In genomic region chr21:37546949-37547614, GRCh38 we compare ENCODE assay signal across 14 cellular contexts.
A peak's percentile ranks its signal among the peaks of the same experiment; 100 is the strongest.
DNase-seq lines count a peak whose midpoint lies in the region; ATAC-seq, FAIRE-seq and TF ChIP-seq lines count a peak whose summit lies in the region.
"Had no signal": no experiment of that assay in that cellular context is flagged by ENCODE, and none has a peak within 500 bp of the region (broad histone marks: within the 10 kb centered on the region; RNA-seq: fewer than 3 reads in every experiment).

No MANE protein-coding gene starts in this region.

- H3K4me2 ChIP-seq in K562 (ENCODE audit: insufficient read depth, low read length) = peak overlapping the region; percentile 28; the same call in 1 of the 2 replicates

- H3K4me3 ChIP-seq in K562 = no peak overlapping the region
- H3K4me3 ChIP-seq: body of pancreas had no signal

- no peak for TF ChIP-seq POLR2A in K562 (conservative IDR thresholded peaks at IDR 0.05)

- no peaks in the 10 kb centered on the region for H3K36me3 ChIP-seq in K562 (ENCODE audit: control insufficient read depth, insufficient read depth, low read length)

- peak; percentile 81 for TF ChIP-seq EP300 in Ishikawa (IDR thresholded peaks at IDR 0.05; ENCODE audit: borderline replicate concordance)
- no peak; the same call in 1 of the 2 replicates for TF ChIP-seq EP300 in K562 (IDR thresholded peaks at IDR 0.05; ENCODE audit: low read length)

- H3K4me1 ChIP-seq in K562 (replicated peaks in 1 of 2; ENCODE audit: control insufficient read depth in 2 of 2, insufficient read depth in 2 of 2, low read length in 2 of 2) = peaks cover 26 to 38% of the 10 kb centered on the region in 2 experiments

- DNase-seq in DMS153 (lab: John Stamatoyannopoulos, UW) (peak; percentile 3), K562 (ENCODE audit: extremely low read depth in 1 of 4, low spot score in 3 of 4) (peak in 1 of 4 experiments; percentile 57), activated gamma-delta T cell (lab: John Stamatoyannopoulos, UW) (no peak)
- no peak for DNase-seq in natural killer cell treated with Interleukin-12 subunit alpha and Interleukin-12 subunit beta and Interleukin-15 and Interleukin-18, amount 100 ng/mL, for 72 hours (ENCODE audit: low spot score)
- DNase-seq: activated CD4-positive, alpha-beta T cell treated with anti-CD3 and anti-CD28 coated beads, Interleukin-2, amount 10 ng/mL, durations not matched to agents 7 days and 5 days; body of pancreas; DMS 273 treated with DMSO at 0.1 percent for 48 hours; Karpas-422 had no signal

- no peak overlapping the region; the same call in 2 of the 3 replicates for H3K27ac ChIP-seq in K562 (ENCODE audit: extremely low read depth, low read depth, low read length)
- H3K27ac ChIP-seq: body of pancreas had no signal

- H2AFZ ChIP-seq in K562 (ENCODE audit: low read depth, low read length) = peak overlapping the region; percentile 61

- H3K27me3 ChIP-seq in K562 (ENCODE audit: control insufficient read depth in 2 of 2, insufficient read depth in 2 of 2, low read length in 2 of 2) = no peaks in the 10 kb centered on the region
- H3K27me3 ChIP-seq: body of pancreas had no signal

- 31% methylated on average over 23 of the region's 23 CpGs for WGBS in K562 (ENCODE audit: insufficient coverage, low coverage, missing lambda C conversion rate)

- H3K9me3 Mint-ChIP-seq in natural killer cell treated with Interleukin-12 subunit alpha and Interleukin-12 subunit beta and Interleukin-15 and Interleukin-18, amount 100 ng/mL, for 72 hours = peaks cover 4% of the 10 kb centered on the region
- H3K9me3 Mint-ChIP-seq: activated CD4-positive, alpha-beta T cell treated with anti-CD3 and anti-CD28 coated beads, Interleukin-2, amount 10 ng/mL, durations not matched to agents 7 days and 5 days had no signal

- FAIRE-seq in K562 (lab: Jason Lieb, UNC) = no peak
- FAIRE-seq: frontal cortex, urothelium cell line had no signal

- no peaks in the 10 kb centered on the region for H3K9me3 ChIP-seq in K562 (replicated peaks; ENCODE audit: control insufficient read depth, insufficient read depth, low read depth, low read length)
- H3K9me3 ChIP-seq: body of pancreas had no signal

- POLR2A ChIA-PET in K562 (lab: Yijun Ruan, JAX) = interaction anchor here (0.6 to 1.1 kb wide), 3 partner anchors 9 to 135 kb away, joined by 3 to 4 read pairs (median 3); no protein-coding TSS in a partner anchor

- H3K36me3 Mint-ChIP-seq in natural killer cell treated with Interleukin-12 subunit alpha and Interleukin-12 subunit beta and Interleukin-15 and Interleukin-18, amount 100 ng/mL, for 72 hours = peaks cover 12% of the 10 kb centered on the region

- H3K4me3 Mint-ChIP-seq in natural killer cell treated with Interleukin-12 subunit alpha and Interleukin-12 subunit beta and Interleukin-15 and Interleukin-18, amount 100 ng/mL, for 72 hours = peak overlapping the region; percentile 78
- H3K4me3 Mint-ChIP-seq: activated CD4-positive, alpha-beta T cell treated with anti-CD3 and anti-CD28 coated beads, Interleukin-2, amount 10 ng/mL, durations not matched to agents 7 days and 5 days had no signal

- ATAC-seq in K562 (peak; percentile 51), GM18502 (IDR thresholded peaks at IDR 0.05; ENCODE audit: poor library complexity, unreplicated experiment) (no peak), HG02938 (IDR thresholded peaks at IDR 0.05; ENCODE audit: unreplicated experiment) (no peak), HG03342 (IDR thresholded peaks at IDR 0.05; ENCODE audit: unreplicated experiment) (no peak)
- ATAC-seq in natural killer cell treated with Interleukin-12 subunit alpha and Interleukin-12 subunit beta and Interleukin-15 and Interleukin-18, amount 100 ng/mL, for 72 hours = no peak
- ATAC-seq: body of pancreas had no signal

- in situ Hi-C loops in K562 (cut with MboI) = no loop called here

- H3K9ac ChIP-seq in K562 (ENCODE audit: insufficient read depth in 1 of 2, low read depth in 2 of 2, low read length in 2 of 2) = peak overlapping the region in 1 of 2 experiments; percentile 65; a peak in 2 of 4 replicates

- H3K27me3 Mint-ChIP-seq in natural killer cell treated with Interleukin-12 subunit alpha and Interleukin-12 subunit beta and Interleukin-15 and Interleukin-18, amount 100 ng/mL, for 72 hours = peaks cover 5% of the 10 kb centered on the region in 2 donors

- TF ChIP-seq RAD21 in Ishikawa (IDR thresholded peaks at IDR 0.05; ENCODE audit: low read depth) = no peak
- TF ChIP-seq RAD21 in K562 (CRISPR knock-in tag; conservative IDR thresholded peaks at IDR 0.05 in 1 of 2, IDR thresholded peaks at IDR 0.05 in 1 of 2) = no peak

- no peaks in the 10 kb centered on the region for H4K20me1 ChIP-seq in K562 (replicated peaks; ENCODE audit: control insufficient read depth, insufficient read depth, low read length)

- intact Hi-C loops in K562 (cut with micrococcal nuclease) = no loop called here

- no peaks in the 10 kb centered on the region for H3K79me2 ChIP-seq in K562 (ENCODE audit: control insufficient read depth, insufficient read depth, low read length)

- H3K27ac Mint-ChIP-seq in natural killer cell treated with Interleukin-12 subunit alpha and Interleukin-12 subunit beta and Interleukin-15 and Interleukin-18, amount 100 ng/mL, for 72 hours = peak overlapping the region; percentile 45 to 85
- H3K27ac Mint-ChIP-seq: activated CD4-positive, alpha-beta T cell treated with anti-CD3 and anti-CD28 coated beads, Interleukin-2, amount 10 ng/mL, durations not matched to agents 7 days and 5 days had no signal

- H3K9me1 ChIP-seq in K562 (ENCODE audit: control insufficient read depth, insufficient read depth, low read length) = no peaks in the 10 kb centered on the region

- BruUV-seq in K562 (replicated peaks; lab: Mats Ljungman, UMichigan) = no TSS peak

- TF ChIP-seq CTCF in K562 (IDR thresholded peaks at IDR 0.05 in 2 of 3, conservative IDR thresholded peaks at IDR 0.05 in 1 of 3; ENCODE audit: insufficient read depth in 2 of 3, low read depth in 1 of 3, low read length in 3 of 3) = no peak

- CTCF ChIA-PET in K562 (lab: Yijun Ruan, JAX; ENCODE audit: low intra/inter-chr PET ratio) = no interaction called here

- peaks cover 19 to 27% of the 10 kb centered on the region in 2 donors for H3K4me1 Mint-ChIP-seq in natural killer cell treated with Interleukin-12 subunit alpha and Interleukin-12 subunit beta and Interleukin-15 and Interleukin-18, amount 100 ng/mL, for 72 hours (ENCODE audit: low read depth in 2 of 2)

TF ChIP-seq in Ishikawa, 13 proteins besides CTCF, POLR2A, EP300 and RAD21 (continues in another document):
- TF ChIP-seq TEAD4 (IDR thresholded peaks at IDR 0.05) = peak; percentile 84
- peak; percentile 96 for TF ChIP-seq TCF12 (IDR thresholded peaks at IDR 0.05; ENCODE audit: low read depth)
- TF ChIP-seq TAF1 (IDR thresholded peaks at IDR 0.05; ENCODE audit: low read depth) = no peak
- TF ChIP-seq NFIC (IDR thresholded peaks at IDR 0.05) = peak; percentile 99
- no peak for TF ChIP-seq EGR1 (IDR thresholded peaks at IDR 0.05)

TF ChIP-seq in K562, 482 proteins besides CTCF, POLR2A, EP300 and RAD21 (continues in another document):
- TF ChIP-seq PHF8 (IDR thresholded peaks at IDR 0.05; ENCODE audit: borderline replicate concordance, low read length) = no peak
- no peak for TF ChIP-seq E2F1 (CRISPR knock-in tag; IDR thresholded peaks at IDR 0.05)
- peak; percentile 67 for TF ChIP-seq NFE2 (IDR thresholded peaks at IDR 0.05; ENCODE audit: low read depth)
- TF ChIP-seq ZBTB12 (CRISPR knock-in tag; IDR thresholded peaks at IDR 0.05) = 0 out of 2 replicates have a peak, but pooled peaks have one; percentile 30
- no peak for TF ChIP-seq ZNF780A (CRISPR knock-in tag; IDR thresholded peaks at IDR 0.05)
- no peak for TF ChIP-seq DNMT1 (IDR thresholded peaks at IDR 0.05)
- TF ChIP-seq C11orf30 (IDR thresholded peaks at IDR 0.05; ENCODE audit: low read depth) = 0 out of 2 replicates have a peak, but pooled peaks have one; percentile 24
